ENCODE assay signal across 15 cellular contexts in genomic region chr15:33148129-33148850, GRCh38. TPM values are rescaled to one million over a fixed set of nuclear protein-coding genes. Genes with fewer than 3 reads are reported as not detected.
A peak's percentile ranks its signal among the peaks of the same experiment; 100 is the strongest.
DNase-seq lines count a peak whose midpoint lies in the region; ATAC-seq, FAIRE-seq and TF ChIP-seq lines count a peak whose summit lies in the region.
"Had no signal": no experiment of that assay in that cellular context is flagged by ENCODE, and none has a peak within 500 bp of the region (broad histone marks: within the 10 kb centered on the region; RNA-seq: fewer than 3 reads in every experiment).

No MANE protein-coding gene starts in this region.

- H3K27me3 Mint-ChIP-seq in CD8-positive, alpha-beta T cell (ENCODE audit: low read depth), result peaks cover 2% of the 10 kb centered on the region
- H3K27me3 Mint-ChIP-seq in activated CD8-positive, alpha-beta T cell treated with anti-CD3 and anti-CD28 coated beads for 36 hours, result no peaks in the 10 kb centered on the region
- H3K27me3 Mint-ChIP-seq in naive thymus-derived CD4-positive, alpha-beta T cell, result peaks cover 0 to 8% (median 0%) of the 10 kb centered on the region in 5 donors

- WGBS in small intestine, 3 donors, result 48 to 63% (median 51%) methylated on average over 9 of the region's 9 CpGs

- no peak for TF ChIP-seq CTCF in CD8-positive, alpha-beta T cell (IDR thresholded peaks at IDR 0.05)
- TF ChIP-seq CTCF in activated CD8-positive, alpha-beta T cell treated with anti-CD3 and anti-CD28 coated beads for 36 hours (IDR thresholded peaks at IDR 0.05), result no peak
- TF ChIP-seq CTCF in dorsolateral prefrontal cortex (IDR thresholded peaks at IDR 0.05 in 54 of 56, conservative IDR thresholded peaks at IDR 0.05 in 2 of 56; ENCODE audit: low read depth in 1 of 56, partially characterized antibody in 56 of 56), result no peak

- peaks cover 10% of the 10 kb centered on the region for H3K4me1 ChIP-seq in CD8-positive, alpha-beta T cell (ENCODE audit: insufficient read depth, low read length)
- peaks cover 0 to 13% of the 10 kb centered on the region in 2 donors for H3K4me1 ChIP-seq in naive thymus-derived CD4-positive, alpha-beta T cell (ENCODE audit: control insufficient read depth in 2 of 2, insufficient read depth in 2 of 2, low read length in 2 of 2)
- peaks cover 0 to 2% of the 10 kb centered on the region in 2 donors for H3K4me1 ChIP-seq in small intestine (ENCODE audit: control insufficient read depth in 2 of 2, insufficient read depth in 1 of 2, low read depth in 1 of 2, low read length in 1 of 2)
- H3K4me1 ChIP-seq: adrenal gland had no signal

- ATAC-seq in CD8-positive, alpha-beta T cell, result no peak
- no peak for ATAC-seq in activated CD8-positive, alpha-beta T cell treated with anti-CD3 and anti-CD28 coated beads for 36 hours
- ATAC-seq in naive thymus-derived CD4-positive, alpha-beta T cell, result peak; percentile 47
- ATAC-seq: left ventricle myocardium superior had no signal

- no peaks in the 10 kb centered on the region for H3K36me3 Mint-ChIP-seq in CD8-positive, alpha-beta T cell
- H3K36me3 Mint-ChIP-seq in activated CD8-positive, alpha-beta T cell treated with anti-CD3 and anti-CD28 coated beads for 36 hours (ENCODE audit: low read depth), result no peaks in the 10 kb centered on the region
- no peaks in the 10 kb centered on the region for H3K36me3 Mint-ChIP-seq in naive thymus-derived CD4-positive, alpha-beta T cell
- H3K36me3 Mint-ChIP-seq: activated CD4-positive, alpha-beta memory T cell treated with anti-CD3 and anti-CD28 coated beads for 36 hours had no signal

- intact Hi-C loops in CD8-positive, alpha-beta T cell (cut with DNase I, micrococcal nuclease), result no loop called here
- intact Hi-C loops in activated CD8-positive, alpha-beta T cell treated with anti-CD3 and anti-CD28 coated beads for 36 hours (cut with micrococcal nuclease), result no loop called here
- intact Hi-C loops in naive thymus-derived CD4-positive, alpha-beta T cell (cut with micrococcal nuclease), result no loop called here
- intact Hi-C loops in dorsolateral prefrontal cortex (cut with DNase I), result no loop called here

- no peak overlapping the region for H3K27ac ChIP-seq in CD8-positive, alpha-beta T cell (ENCODE audit: low read depth, low read length)
- no peak overlapping the region for H3K27ac ChIP-seq in naive thymus-derived CD4-positive, alpha-beta T cell (ENCODE audit: low read depth, low read length)
- H3K27ac ChIP-seq in dorsolateral prefrontal cortex, result peak overlapping the region in 13 of 59 donors; percentile 1 to 47 (median 27)
- no peak overlapping the region for H3K27ac ChIP-seq in small intestine (ENCODE audit: low read depth in 1 of 2, low read length in 1 of 2)
- H3K27ac ChIP-seq: adrenal gland, esophagus muscularis mucosa had no signal

- POLR2A ChIA-PET in CD8-positive, alpha-beta T cell (lab: Charles Lee), result no interaction called here
- POLR2A ChIA-PET in activated CD8-positive, alpha-beta T cell treated with anti-CD3 and anti-CD28 coated beads for 36 hours (lab: Charles Lee), result no interaction called here
- POLR2A ChIA-PET in naive thymus-derived CD4-positive, alpha-beta T cell (lab: Charles Lee), result no interaction called here

- peak overlapping the region; percentile 24 for H3K27ac Mint-ChIP-seq in CD8-positive, alpha-beta T cell
- no peak overlapping the region for H3K27ac Mint-ChIP-seq in activated CD8-positive, alpha-beta T cell treated with anti-CD3 and anti-CD28 coated beads for 36 hours
- H3K27ac Mint-ChIP-seq in naive thymus-derived CD4-positive, alpha-beta T cell, result peak overlapping the region in 6 of 9 donors; percentile 5 to 73 (median 44)
- H3K27ac Mint-ChIP-seq: activated CD4-positive, alpha-beta memory T cell treated with anti-CD3 and anti-CD28 coated beads for 36 hours had no signal

- no peaks in the 10 kb centered on the region for H3K9me3 Mint-ChIP-seq in CD8-positive, alpha-beta T cell
- H3K9me3 Mint-ChIP-seq in activated CD8-positive, alpha-beta T cell treated with anti-CD3 and anti-CD28 coated beads for 36 hours, result no peaks in the 10 kb centered on the region
- peaks cover 0 to 2% (median 0%) of the 10 kb centered on the region in 11 donors for H3K9me3 Mint-ChIP-seq in naive thymus-derived CD4-positive, alpha-beta T cell
- H3K9me3 Mint-ChIP-seq: activated CD4-positive, alpha-beta memory T cell treated with anti-CD3 and anti-CD28 coated beads for 36 hours had no signal

- no peak for FAIRE-seq in small intestine (lab: Jason Lieb, UNC)

- no peak for DNase-seq in CD8-positive, alpha-beta T cell
- DNase-seq in MV-4-11 (lab: John Stamatoyannopoulos, UW) (peak; percentile 9), amniotic stem cell (lab: John Stamatoyannopoulos, UW) (no peak), dorsolateral prefrontal cortex (no peak), small intestine (no peak)
- DNase-seq in activated CD8-positive, alpha-beta T cell treated with anti-CD3 and anti-CD28 coated beads for 36 hours, result peak; percentile 7
- peak in 4 of 9 donors; percentile 9 to 43 (median 30) for DNase-seq in naive thymus-derived CD4-positive, alpha-beta T cell
- DNase-seq: activated CD4-positive, alpha-beta memory T cell treated with anti-CD3 and anti-CD28 coated beads for 36 hours; adrenal gland; GF-D8; hippocampal formation; left ventricle myocardium superior; NCI-H1092; NCI-H2171 treated with DMSO at 0.1 percent for 48 hours had no signal

- peak overlapping the region; percentile 36 for H3K4me3 Mint-ChIP-seq in CD8-positive, alpha-beta T cell
- peak overlapping the region; percentile 13 for H3K4me3 Mint-ChIP-seq in activated CD8-positive, alpha-beta T cell treated with anti-CD3 and anti-CD28 coated beads for 36 hours
- H3K4me3 Mint-ChIP-seq in naive thymus-derived CD4-positive, alpha-beta T cell, result peak overlapping the region; percentile 21 to 88 (median 74)
- H3K4me3 Mint-ChIP-seq: activated CD4-positive, alpha-beta memory T cell treated with anti-CD3 and anti-CD28 coated beads for 36 hours had no signal

- peaks cover 10% of the 10 kb centered on the region for H3K4me1 Mint-ChIP-seq in CD8-positive, alpha-beta T cell (ENCODE audit: low read depth)
- H3K4me1 Mint-ChIP-seq in activated CD8-positive, alpha-beta T cell treated with anti-CD3 and anti-CD28 coated beads for 36 hours (ENCODE audit: low read depth), result peaks cover 8% of the 10 kb centered on the region
- peaks cover 9 to 51% (median 16%) of the 10 kb centered on the region in 7 donors for H3K4me1 Mint-ChIP-seq in naive thymus-derived CD4-positive, alpha-beta T cell

- H3K27me3 ChIP-seq in CD8-positive, alpha-beta T cell (ENCODE audit: insufficient read depth, low read length), result no peaks in the 10 kb centered on the region
- H3K27me3 ChIP-seq in naive thymus-derived CD4-positive, alpha-beta T cell (ENCODE audit: control insufficient read depth in 2 of 2, insufficient read depth in 2 of 2, low read length in 2 of 2), result no peaks in the 10 kb centered on the region
- no peaks in the 10 kb centered on the region for H3K27me3 ChIP-seq in dorsolateral prefrontal cortex
- H3K27me3 ChIP-seq in small intestine (ENCODE audit: control insufficient read depth in 2 of 2, insufficient read depth in 2 of 2, low read length in 2 of 2), result no peaks in the 10 kb centered on the region
- H3K27me3 ChIP-seq: adrenal gland, esophagus muscularis mucosa had no signal

- CTCF ChIA-PET in CD8-positive, alpha-beta T cell (lab: Charles Lee), result no interaction called here
- CTCF ChIA-PET in activated CD8-positive, alpha-beta T cell treated with anti-CD3 and anti-CD28 coated beads for 36 hours (lab: Charles Lee), result interaction anchor here (1.7 kb wide), 1 partner anchor 10 kb away, joined by 5 read pairs; no protein-coding TSS in a partner anchor
- CTCF ChIA-PET in naive thymus-derived CD4-positive, alpha-beta T cell (lab: Charles Lee), result no interaction called here

- H3K9me3 ChIP-seq in CD8-positive, alpha-beta T cell (ENCODE audit: low read length), result no peaks in the 10 kb centered on the region
- H3K9me3 ChIP-seq in naive thymus-derived CD4-positive, alpha-beta T cell (ENCODE audit: control insufficient read depth in 2 of 3, low read length in 3 of 3), result no peaks in the 10 kb centered on the region
- no peaks in the 10 kb centered on the region for H3K9me3 ChIP-seq in small intestine (ENCODE audit: control insufficient read depth, low read depth)
- H3K9me3 ChIP-seq: adrenal gland, esophagus muscularis mucosa had no signal

- H3K4me3 ChIP-seq in CD8-positive, alpha-beta T cell (ENCODE audit: low read depth, low read length), result peak overlapping the region; percentile 23
- peak overlapping the region; percentile 52 for H3K4me3 ChIP-seq in naive thymus-derived CD4-positive, alpha-beta T cell (ENCODE audit: low read length)
- no peak overlapping the region for H3K4me3 ChIP-seq in dorsolateral prefrontal cortex
- H3K4me3 ChIP-seq in small intestine (ENCODE audit: low read depth in 1 of 2, low read length in 2 of 2), result no peak overlapping the region
- H3K4me3 ChIP-seq: adrenal gland, esophagus muscularis mucosa had no signal

- no peaks in the 10 kb centered on the region for H3K36me3 ChIP-seq in CD8-positive, alpha-beta T cell (ENCODE audit: insufficient read depth, low read length)
- H3K36me3 ChIP-seq in naive thymus-derived CD4-positive, alpha-beta T cell (ENCODE audit: control insufficient read depth in 2 of 3, insufficient read depth in 3 of 3, low read length in 3 of 3), result no peaks in the 10 kb centered on the region
- no peaks in the 10 kb centered on the region for H3K36me3 ChIP-seq in small intestine (ENCODE audit: control insufficient read depth in 2 of 2, insufficient read depth in 2 of 2, low read length in 2 of 2)
- H3K36me3 ChIP-seq: adrenal gland, esophagus muscularis mucosa had no signal

RNA-seq across cellular contexts. Expression of gene FMN1, which starts 46.2 kb away (rescaled TPM):
- total RNA-seq in CD8-positive, alpha-beta T cell, result under 1 TPM; 0.19 to 0.33 TPM
- total RNA-seq in activated CD8-positive, alpha-beta T cell treated with anti-CD3 and anti-CD28 coated beads for 36 hours, result under 1 TPM in 1 of 2 experiments, not detected in 1; 0.07 TPM
- total RNA-seq in naive thymus-derived CD4-positive, alpha-beta T cell, result 10 to 100 TPM in 2 of 5 experiments, under 1 TPM in 3; 0.02 to 32.2 (median 0.70) TPM
- 1 to 10 TPM in 1 of 2 donors, not detected in 1; 1.4 TPM for polyA plus RNA-seq in naive thymus-derived CD4-positive, alpha-beta T cell
- 100 to 1,000 TPM in 66 of 120 experiments, 10 to 100 TPM in 54; 50.9 to 165 (median 102) TPM for total RNA-seq in dorsolateral prefrontal cortex
- polyA plus RNA-seq in small intestine, result 1 to 10 TPM in 1 of 3 donors, under 1 TPM in 2; 0.54 to 2.1 (median 0.89) TPM

Comparison
In these comparisons a context has a peak if more than half of its experiments do, and no peak if none do; other contexts are left out.
1. DNase-seq: peak in MV-4-11 (single experiment) and activated CD8-positive, alpha-beta T cell treated with anti-CD3 and anti-CD28 coated beads for 36 hours (single experiment); none in CD8-positive, alpha-beta T cell (0 of 7), amniotic stem cell (single experiment), dorsolateral prefrontal cortex (0 of 10) and small intestine (single experiment).
2. H3K4me3 ChIP-seq: peak in CD8-positive, alpha-beta T cell (single experiment) and naive thymus-derived CD4-positive, alpha-beta T cell (single experiment); none in dorsolateral prefrontal cortex (0 of 59) and small intestine (0 of 2).
3. H3K4me3 Mint-ChIP-seq: peak in every context shown above with its lines; median percentile 74 in naive thymus-derived CD4-positive, alpha-beta T cell; 36 in CD8-positive, alpha-beta T cell; 13 in activated CD8-positive, alpha-beta T cell treated with anti-CD3 and anti-CD28 coated beads for 36 hours.